ENCODE assay signal across 8 cellular contexts in the genomic region with DNA sequence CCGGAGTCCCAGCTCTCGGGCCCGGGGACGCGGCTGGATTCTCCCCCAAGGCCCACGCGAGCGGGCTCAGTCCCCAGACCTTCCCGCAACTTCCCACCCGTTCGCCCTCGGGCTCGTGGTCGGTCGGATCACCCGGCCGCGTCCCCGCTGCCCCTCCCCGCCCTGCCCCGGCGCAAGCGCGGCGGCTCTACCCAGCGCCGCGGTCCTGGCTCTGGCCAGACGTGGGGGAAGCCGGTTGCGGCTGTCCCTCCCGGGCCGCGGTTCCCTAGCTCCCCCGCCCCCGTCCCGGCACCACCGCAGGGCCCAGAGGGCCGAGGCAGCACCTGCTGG. TPM values are rescaled to one million over a fixed set of nuclear protein-coding genes. Genes with fewer than 3 reads are reported as not detected.
A peak's percentile ranks its signal among the peaks of the same experiment; 100 is the strongest.
DNase-seq lines count a peak whose midpoint lies in the region; ATAC-seq and TF ChIP-seq lines count a peak whose summit lies in the region.

No MANE protein-coding gene starts in this region.

- no peak for ATAC-seq in CD4-positive, CD25-positive, alpha-beta regulatory T cell (ENCODE audit: low read depth in 2 of 2)
- ATAC-seq in body of pancreas = peak; percentile 28
- ATAC-seq in right lobe of liver = peak in 3 of 4 donors; percentile 0 to 8 (median 6)

- under 1% methylated on average over 39 of the region's 39 CpGs for WGBS in HUES64
- WGBS in body of pancreas, 2 donors = 0% methylated on average over 5 to 36 of the region's 39 CpGs
- 0% methylated on average over 6 of the region's 39 CpGs for WGBS in right lobe of liver (ENCODE audit: insufficient coverage, low coverage, low lambda C conversion rate, missing lambda C conversion rate)
- WGBS in thyroid gland, 2 donors = no CpG with 5 or more reads among the region's 39 CpGs

- H3K4me3 Mint-ChIP-seq in CD4-positive, CD25-positive, alpha-beta regulatory T cell = peak overlapping the region; percentile 68 to 97 (median 94)

- no peak overlapping the region for H3K27ac Mint-ChIP-seq in CD4-positive, CD25-positive, alpha-beta regulatory T cell

- H3K36me3 ChIP-seq in CD4-positive, CD25-positive, alpha-beta regulatory T cell (ENCODE audit: control insufficient read depth, insufficient read depth, low read length) = no peaks in the 10 kb centered on the region
- H3K36me3 ChIP-seq in HUES64 (ENCODE audit: insufficient read depth, low read length) (no peaks in the 10 kb centered on the region), body of pancreas (replicated peaks in 1 of 2; ENCODE audit: insufficient read depth in 1 of 2, low read depth in 2 of 2) (no peaks in the 10 kb centered on the region), right lobe of liver (no peaks in the 10 kb centered on the region), thyroid gland (no peaks in the 10 kb centered on the region)

- H3K27me3 Mint-ChIP-seq in CD4-positive, CD25-positive, alpha-beta regulatory T cell = no peaks in the 10 kb centered on the region

- no peaks in the 10 kb centered on the region for H3K27me3 ChIP-seq in CD4-positive, CD25-positive, alpha-beta regulatory T cell (ENCODE audit: control insufficient read depth, insufficient read depth, low read length)
- no peaks in the 10 kb centered on the region for H3K27me3 ChIP-seq in HUES64 (ENCODE audit: insufficient read depth, low read length)
- H3K27me3 ChIP-seq in body of pancreas = no peaks in the 10 kb centered on the region
- H3K27me3 ChIP-seq in right lobe of liver = no peaks in the 10 kb centered on the region
- no peaks in the 10 kb centered on the region for H3K27me3 ChIP-seq in thyroid gland

- H3K4me3 ChIP-seq in CD4-positive, CD25-positive, alpha-beta regulatory T cell (ENCODE audit: low read depth, low read length) = no peak overlapping the region
- H3K4me3 ChIP-seq in HUES64 (ENCODE audit: low read length) (peak overlapping the region; percentile 84), body of pancreas (peak overlapping the region; percentile 92 to 93), right lobe of liver (peak overlapping the region; percentile 72 to 90 (median 82)), thyroid gland (replicated peaks in 1 of 3) (peak overlapping the region; percentile 93 to 100 (median 96))

- peak overlapping the region; percentile 99 for H3K27ac ChIP-seq in CD4-positive, CD25-positive, alpha-beta regulatory T cell (ENCODE audit: insufficient read depth, low read length, poor library complexity, severe bottlenecking)
- H3K27ac ChIP-seq in HUES64 (ENCODE audit: low read depth, low read length) = peak overlapping the region; percentile 97
- peak overlapping the region; percentile 99 for H3K27ac ChIP-seq in body of pancreas
- peak overlapping the region; percentile 98 to 100 (median 100) for H3K27ac ChIP-seq in right lobe of liver
- H3K27ac ChIP-seq in thyroid gland = peak overlapping the region; percentile 100

- intact Hi-C loops in body of pancreas (cut with DNase I) (no loop called here), right lobe of liver (cut with DNase I) (loop anchor here in 1 of 2 donors (5.0 to 10.0 kb wide), 2 partner anchors 68 to 99 kb away; no protein-coding TSS in a partner anchor), thyroid gland (cut with DNase I) (loop anchor here (5.0 to 10.0 kb wide), 2 partner anchors 52 to 61 kb away; a partner anchor contains a TSS)

- TF ChIP-seq CTCF in body of pancreas (IDR thresholded peaks at IDR 0.05) = no peak
- no peak for TF ChIP-seq CTCF in right lobe of liver (IDR thresholded peaks at IDR 0.05)
- peak in 1 of 6 experiments; percentile 10 for TF ChIP-seq CTCF in thyroid gland (IDR thresholded peaks at IDR 0.05)

- no peaks in the 10 kb centered on the region for H3K9me3 Mint-ChIP-seq in CD4-positive, CD25-positive, alpha-beta regulatory T cell

- DNase-seq in CD4-positive, CD25-positive, alpha-beta regulatory T cell = no peak
- DNase-seq in body of pancreas = peak; percentile 35 to 49 (median 44)
- DNase-seq in right lobe of liver = peak in 1 of 3 donors; percentile 78
- DNase-seq in thyroid gland = peak; percentile 37 to 52
- DNase-seq in GM19238 (ENCODE audit: insufficient read length, low spot score) = no peak
- no peak for DNase-seq in H4 (ENCODE audit: low spot score)

- TF ChIP-seq POLR2A in GM19193 (IDR thresholded peaks at IDR 0.05; ENCODE audit: extremely low read depth, insufficient read depth, insufficient read length) (peak; percentile 10), body of pancreas (IDR thresholded peaks at IDR 0.05) (no peak), right lobe of liver (IDR thresholded peaks at IDR 0.05) (no peak), thyroid gland (IDR thresholded peaks at IDR 0.05) (no peak)

- peaks cover 6% of the 10 kb centered on the region for H3K36me3 Mint-ChIP-seq in CD4-positive, CD25-positive, alpha-beta regulatory T cell

- H3K4me1 Mint-ChIP-seq in CD4-positive, CD25-positive, alpha-beta regulatory T cell = peaks cover 34 to 66% (median 48%) of the 10 kb centered on the region in 4 donors

- H3K9me3 ChIP-seq in CD4-positive, CD25-positive, alpha-beta regulatory T cell (ENCODE audit: control insufficient read depth in 2 of 2, low read length in 2 of 2) = no peaks in the 10 kb centered on the region
- H3K9me3 ChIP-seq in HUES64 (ENCODE audit: insufficient read depth, low read depth, low read length) = no peaks in the 10 kb centered on the region
- H3K9me3 ChIP-seq in body of pancreas = no peaks in the 10 kb centered on the region
- no peaks in the 10 kb centered on the region for H3K9me3 ChIP-seq in right lobe of liver
- no peaks in the 10 kb centered on the region for H3K9me3 ChIP-seq in thyroid gland

- H3K4me1 ChIP-seq in CD4-positive, CD25-positive, alpha-beta regulatory T cell (ENCODE audit: control insufficient read depth, insufficient read depth, low read length, poor library complexity, severe bottlenecking) = peaks cover 51% of the 10 kb centered on the region
- H3K4me1 ChIP-seq in HUES64 (ENCODE audit: insufficient read depth, low read length) (peaks cover 35% of the 10 kb centered on the region), body of pancreas (peaks cover 45% of the 10 kb centered on the region), right lobe of liver (peaks cover 0 to 43% (median 14%) of the 10 kb centered on the region in 4 donors), thyroid gland (peaks cover 39 to 43% of the 10 kb centered on the region in 2 donors)

- H3K9ac ChIP-seq in HUES64 (ENCODE audit: low read depth, low read length) = peak overlapping the region; percentile 93

RNA-seq across cellular contexts. Expression of a gene that starts 0.4 kb away (rescaled TPM):
- 121 TPM for total RNA-seq in CD4-positive, CD25-positive, alpha-beta regulatory T cell
- 10 to 100 TPM; 44.5 to 64.7 (median 55.5) TPM for polyA plus RNA-seq in CD4-positive, CD25-positive, alpha-beta regulatory T cell
- 23.9 TPM for polyA plus RNA-seq in HUES64 (2013, experiment 1 of 2)
- 26.2 TPM for polyA plus RNA-seq in HUES64 (2013, experiment 2 of 2)
- total RNA-seq in body of pancreas = 10 to 100 TPM; 45.1 to 55.4 TPM
- 10 to 100 TPM; 27.9 to 83.6 (median 35.6) TPM for total RNA-seq in right lobe of liver
- total RNA-seq in thyroid gland = 100 to 1,000 TPM; 139 to 157 (median 144) TPM
- total RNA-seq in H4 (2014; rRNA removed; shearing (Covaris generic)) = 116 and 128 TPM in 2 replicates

RNA-seq across cellular contexts. Expression of a gene that starts 51.6 kb away (rescaled TPM):
- total RNA-seq in CD4-positive, CD25-positive, alpha-beta regulatory T cell = 231 TPM
- 10 to 100 TPM; 38.8 to 62.8 (median 56.2) TPM for polyA plus RNA-seq in CD4-positive, CD25-positive, alpha-beta regulatory T cell
- 296 TPM for polyA plus RNA-seq in HUES64 (2013, experiment 1 of 2)
- polyA plus RNA-seq in HUES64 (2013, experiment 2 of 2) = 344 TPM
- total RNA-seq in body of pancreas = 10 to 100 TPM; 44.1 to 58.0 TPM
- 10 to 100 TPM; 22.4 to 70.4 (median 54.8) TPM for total RNA-seq in right lobe of liver
- total RNA-seq in thyroid gland = 100 to 1,000 TPM in 1 of 4 donors, 10 to 100 TPM in 3; 80.3 to 115 (median 82.3) TPM
- 29.8 and 34.9 TPM in 2 replicates for total RNA-seq in H4 (2014; rRNA removed; shearing (Covaris generic))

Comparison
In these comparisons a context has a peak if more than half of its experiments do, and no peak if none do; other contexts are left out.
1. ATAC-seq: peak in body of pancreas (single experiment) and right lobe of liver (3 of 4); none in CD4-positive, CD25-positive, alpha-beta regulatory T cell (0 of 2).
2. DNase-seq: peak in body of pancreas (4 of 4) and thyroid gland (2 of 2); none in CD4-positive, CD25-positive, alpha-beta regulatory T cell (0 of 3), GM19238 (single experiment) and H4 (single experiment).
3. Peak in every context shown above with its lines, with median percentiles within 50 percentile points of each other: H3K27ac ChIP-seq.